ENCODE assay signal across 23 cellular contexts in the genomic region with DNA sequence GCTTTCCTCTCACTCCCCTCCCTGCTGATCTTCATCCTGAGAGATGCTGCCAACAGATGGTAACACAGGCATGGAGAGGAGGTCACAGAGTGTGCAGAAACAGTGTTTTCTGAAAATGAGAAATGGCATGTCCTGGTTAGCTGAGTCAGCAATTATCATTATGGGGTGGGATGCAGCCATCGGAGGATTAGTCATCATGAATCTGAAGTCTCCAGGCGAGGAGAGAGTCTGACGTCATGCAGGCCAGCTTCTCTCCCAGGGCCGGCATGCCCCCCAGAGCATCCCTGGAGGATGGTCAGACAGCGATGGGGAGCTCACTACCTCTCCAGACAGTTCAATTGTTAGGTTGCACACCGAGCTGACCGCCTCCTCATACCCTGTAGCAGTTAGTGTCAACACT. TPM values are rescaled to one million over a fixed set of nuclear protein-coding genes. Genes with fewer than 3 reads are reported as not detected.
DNase-seq lines count a peak whose midpoint lies in the region; ATAC-seq, FAIRE-seq and TF ChIP-seq lines count a peak whose summit lies in the region.
"Had no signal": no experiment of that assay in that cellular context is flagged by ENCODE, and none has a peak within 500 bp of the region (broad histone marks: within the 10 kb centered on the region; RNA-seq: fewer than 3 reads in every experiment).

No MANE protein-coding gene starts in this region.

- H3K79me2 ChIP-seq in astrocyte (ENCODE audit: insufficient read depth, low read length) = no peaks in the 10 kb centered on the region

- no peaks in the 10 kb centered on the region for H3K9me3 ChIP-seq in astrocyte (ENCODE audit: insufficient read depth, low read depth, low read length)
- no peaks in the 10 kb centered on the region for H3K9me3 ChIP-seq in adrenal gland (replicated peaks in 1 of 3)
- H3K9me3 ChIP-seq in naive thymus-derived CD4-positive, alpha-beta T cell (ENCODE audit: control insufficient read depth in 2 of 3, low read length in 3 of 3) = no peaks in the 10 kb centered on the region

- FAIRE-seq in astrocyte (lab: Jason Lieb, UNC) = no peak

- H3K27me3 ChIP-seq in BJ (ENCODE audit: control insufficient read depth, insufficient read depth, low read length) (peaks cover 1% of the 10 kb centered on the region), astrocyte (ENCODE audit: insufficient read depth, low read length) (no peaks in the 10 kb centered on the region), adrenal gland (peaks cover 6% of the 10 kb centered on the region)
- no peaks in the 10 kb centered on the region for H3K27me3 ChIP-seq in naive thymus-derived CD4-positive, alpha-beta T cell (ENCODE audit: control insufficient read depth in 2 of 2, insufficient read depth in 2 of 2, low read length in 2 of 2)

- CTCF ChIA-PET in BJ (lab: Yijun Ruan, JAX) = no interaction called here
- CTCF ChIA-PET in naive thymus-derived CD4-positive, alpha-beta T cell (lab: Charles Lee) = no interaction called here

- no peaks in the 10 kb centered on the region for H3K36me3 Mint-ChIP-seq in astrocyte (ENCODE audit: low read depth, unreplicated experiment)
- H3K36me3 Mint-ChIP-seq in naive thymus-derived CD4-positive, alpha-beta T cell = peaks cover 0 to 4% (median 0%) of the 10 kb centered on the region in 5 donors
- H3K36me3 Mint-ChIP-seq: IgD-negative memory B cell, immature natural killer cell had no signal

- peaks cover 5% of the 10 kb centered on the region for H3K4me1 ChIP-seq in astrocyte (ENCODE audit: insufficient read depth, low read length)
- no peaks in the 10 kb centered on the region for H3K4me1 ChIP-seq in adrenal gland (replicated peaks in 1 of 2)
- H3K4me1 ChIP-seq in naive thymus-derived CD4-positive, alpha-beta T cell (ENCODE audit: control insufficient read depth in 2 of 2, insufficient read depth in 2 of 2, low read length in 2 of 2) = peaks cover 0 to 29% of the 10 kb centered on the region in 2 donors

- H3K27ac ChIP-seq in astrocyte (ENCODE audit: low read depth, low read length) (no peak overlapping the region), adrenal gland (no peak overlapping the region)
- H3K27ac ChIP-seq in naive thymus-derived CD4-positive, alpha-beta T cell (ENCODE audit: low read depth, low read length) = no peak overlapping the region
- H3K27ac ChIP-seq: PC-9 had no signal

- POLR2A ChIA-PET in BJ (lab: Charles Lee) = no interaction called here
- POLR2A ChIA-PET in naive thymus-derived CD4-positive, alpha-beta T cell (lab: Charles Lee) = interaction anchor here (1.1 to 1.9 kb wide), 2 partner anchors 10 to 12 kb away, joined by 4 to 5 read pairs; no protein-coding TSS in a partner anchor

- no peak for ATAC-seq in naive thymus-derived CD4-positive, alpha-beta T cell
- ATAC-seq: right cardiac atrium had no signal

- H3K4me3 ChIP-seq in BJ (ENCODE audit: low read depth, low read length) (no peak overlapping the region), astrocyte (ENCODE audit: insufficient read depth, low read depth, low read length) (no peak overlapping the region), adrenal gland (no peak overlapping the region)
- H3K4me3 ChIP-seq in naive thymus-derived CD4-positive, alpha-beta T cell (ENCODE audit: low read length) = no peak overlapping the region
- H3K4me3 ChIP-seq: PC-9 had no signal

- H3K27ac Mint-ChIP-seq in astrocyte (ENCODE audit: unreplicated experiment) = no peak overlapping the region
- no peak overlapping the region for H3K27ac Mint-ChIP-seq in naive thymus-derived CD4-positive, alpha-beta T cell
- H3K27ac Mint-ChIP-seq: B cell, IgD-negative memory B cell, immature natural killer cell had no signal

- no peak overlapping the region for H3K9ac ChIP-seq in astrocyte (ENCODE audit: low read length)

- H3K27me3 Mint-ChIP-seq in astrocyte (ENCODE audit: low read depth, unreplicated experiment) = peaks cover 16% of the 10 kb centered on the region
- peaks cover 0 to 8% (median 0%) of the 10 kb centered on the region in 5 donors for H3K27me3 Mint-ChIP-seq in naive thymus-derived CD4-positive, alpha-beta T cell
- H3K27me3 Mint-ChIP-seq: B cell, IgD-negative memory B cell had no signal

- DNase-seq in BJ (ENCODE audit: low read depth) = peak; percentile 4
- peak; percentile 69 for DNase-seq in M059J (ENCODE audit: low read depth)
- peak; percentile 76 for DNase-seq in astrocyte (ENCODE audit: low read depth)
- DNase-seq in glomerular visceral epithelial cell (ENCODE audit: extremely low spot score) = peak; percentile 29
- no peak for DNase-seq in kidney glomerular epithelial cell (lab: John Stamatoyannopoulos, UW)
- no peak for DNase-seq in adrenal gland
- no peak for DNase-seq in COR-L47 (lab: John Stamatoyannopoulos, UW)
- no peak for DNase-seq in naive thymus-derived CD4-positive, alpha-beta T cell
- DNase-seq: activated CD8-positive, alpha-beta memory T cell treated with anti-CD3 and anti-CD28 coated beads, Interleukin-2, amount 50 U/mL, for 48 hours; activated naive CD4-positive, alpha-beta T cell treated with anti-CD3 and anti-CD28 coated beads, Interleukin-2, amount 50 U/mL, for 16 hours; DMS53; glutamatergic neuron; immature natural killer cell; NCI-H1105 treated with DMSO at 0.1 percent for 48 hours; PC-9; T-helper 1 cell; trophoblast cell had no signal

- no peak overlapping the region for H2AFZ ChIP-seq in astrocyte (ENCODE audit: low read depth, low read length)
- H2AFZ ChIP-seq: PC-9 had no signal

- peak overlapping the region; percentile 18 for H3K4me2 ChIP-seq in astrocyte (ENCODE audit: low read length)
- H3K4me2 ChIP-seq: PC-9 had no signal

- WGBS in adrenal gland, 4 donors = 37 to 58% (median 49%) methylated on average over 5 to 7 of the region's 7 CpGs

- intact Hi-C loops in adrenal gland (cut with DNase I) = no loop called here
- intact Hi-C loops in naive thymus-derived CD4-positive, alpha-beta T cell (cut with micrococcal nuclease) = no loop called here

- peaks cover 2% of the 10 kb centered on the region for H3K9me3 Mint-ChIP-seq in astrocyte (ENCODE audit: unreplicated experiment)
- H3K9me3 Mint-ChIP-seq in naive thymus-derived CD4-positive, alpha-beta T cell = peaks cover 0 to 10% (median 0%) of the 10 kb centered on the region in 11 donors
- H3K9me3 Mint-ChIP-seq: central memory CD8-positive, alpha-beta T cell; immature natural killer cell had no signal

- no peaks in the 10 kb centered on the region for H3K36me3 ChIP-seq in BJ (ENCODE audit: control insufficient read depth, insufficient read depth, low read length)
- H3K36me3 ChIP-seq in astrocyte (ENCODE audit: insufficient read depth, low read length) = no peaks in the 10 kb centered on the region
- no peaks in the 10 kb centered on the region for H3K36me3 ChIP-seq in adrenal gland (replicated peaks in 1 of 2)
- no peaks in the 10 kb centered on the region for H3K36me3 ChIP-seq in naive thymus-derived CD4-positive, alpha-beta T cell (ENCODE audit: control insufficient read depth in 2 of 3, insufficient read depth in 3 of 3, low read length in 3 of 3)

- H4K20me1 ChIP-seq in astrocyte (ENCODE audit: insufficient read depth, low read length) = no peaks in the 10 kb centered on the region

- no peak for TF ChIP-seq POLR2A in adrenal gland (IDR thresholded peaks at IDR 0.05)

- TF ChIP-seq CTCF in BJ (IDR thresholded peaks at IDR 0.05; ENCODE audit: insufficient read depth, low read depth, low read length) = no peak
- TF ChIP-seq CTCF in astrocyte (IDR thresholded peaks at IDR 0.05; ENCODE audit: insufficient read depth, low read depth, low read length) = no peak
- no peak for TF ChIP-seq CTCF in adrenal gland (IDR thresholded peaks at IDR 0.05)

- H3K4me3 Mint-ChIP-seq in astrocyte (ENCODE audit: unreplicated experiment) = no peak overlapping the region
- peak overlapping the region in 1 of 10 donors; percentile 20 for H3K4me3 Mint-ChIP-seq in naive thymus-derived CD4-positive, alpha-beta T cell
- H3K4me3 Mint-ChIP-seq: B cell; central memory CD8-positive, alpha-beta T cell; immature natural killer cell had no signal

- no peaks in the 10 kb centered on the region for H3K4me1 Mint-ChIP-seq in astrocyte (ENCODE audit: low read depth, unreplicated experiment)
- H3K4me1 Mint-ChIP-seq in naive thymus-derived CD4-positive, alpha-beta T cell = peaks cover 15 to 69% (median 51%) of the 10 kb centered on the region in 7 donors

RNA-seq across cellular contexts. Expression of a gene that starts 4.7 kb away (rescaled TPM):
- polyA plus RNA-seq in BJ (2011; rRNA removed) (not detected in 2 replicates), adrenal gland (not detected)
- not detected in 2 replicates for polyA minus RNA-seq in BJ (2011; rRNA and poly(A)+ RNA removed)
- total RNA-seq in M059J (2014; rRNA removed; shearing (Covaris generic)) = not detected in 2 replicates
- total RNA-seq in astrocyte (not detected in 2 replicates), adrenal gland (not detected)
- total RNA-seq in naive thymus-derived CD4-positive, alpha-beta T cell = 1 to 10 TPM in 2 of 5 experiments, not detected in 3; 1.4 to 1.7 TPM
- not detected for polyA plus RNA-seq in naive thymus-derived CD4-positive, alpha-beta T cell
- total RNA-seq: H4, lung microvascular endothelial cell, PC-9, right cardiac atrium had no signal
- polyA plus RNA-seq: immature natural killer cell, right cardiac atrium had no signal

Comparison
In these comparisons a context has a peak if more than half of its experiments do, and no peak if none do; other contexts are left out.
1. DNase-seq: peak in BJ (single experiment), M059J (single experiment), astrocyte (single experiment) and glomerular visceral epithelial cell (single experiment); none in kidney glomerular epithelial cell (single experiment), adrenal gland (0 of 7), COR-L47 (single experiment) and naive thymus-derived CD4-positive, alpha-beta T cell (0 of 9).